35 cellular contexts compared by ENCODE assay signal in the genomic region with DNA sequence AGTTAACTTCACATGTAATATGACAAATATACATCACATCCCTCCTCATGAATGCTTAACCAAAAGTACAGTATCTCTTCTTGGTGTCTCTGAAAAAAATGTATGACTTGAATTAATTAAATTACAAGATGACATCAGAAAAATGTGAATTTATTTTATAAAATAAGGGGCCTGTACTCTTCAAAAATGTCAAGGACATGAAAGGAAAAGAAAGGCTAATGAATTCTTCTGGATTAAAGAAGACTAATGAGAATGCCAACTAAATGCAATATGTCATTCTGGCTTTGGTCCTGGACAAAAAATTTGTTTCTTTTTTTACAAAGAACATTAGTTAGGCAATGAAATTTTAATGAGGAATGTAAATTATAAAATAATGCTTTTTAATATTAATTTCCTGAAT.
"Had no signal": no experiment of that assay in that cellular context is flagged by ENCODE, and none has a peak within 500 bp of the region (broad histone marks: within the 10 kb centered on the region; RNA-seq: fewer than 3 reads in every experiment).

No MANE protein-coding gene starts in this region.

- H3K27me3 ChIP-seq: MG63 had no signal

- H3K9ac ChIP-seq: KMS-11 had no signal

- H3K27ac ChIP-seq: KMS-11 had no signal

- H3K36me3 ChIP-seq: MG63 had no signal

- H3K9me3 ChIP-seq: MG63 had no signal

- H3K4me3 ChIP-seq: MG63 had no signal

- DNase-seq: Karpas-422, Kasumi-1, MG63, MM.1S, MV-4-11, NCI-H1048, NCI-H1092, NCI-H1092 treated with DMSO at 0.1 percent for 48 hours, NCI-H1105, NCI-H1105 treated with DMSO at 0.1 percent for 48 hours, NCI-H1417, NCI-H1417 treated with DMSO at 0.1 percent for 48 hours, NCI-H1436, NCI-H1436 treated with DMSO at 0.1 percent for 48 hours, NCI-H146, NCI-H1694, NCI-H1694 treated with DMSO at 0.1 percent for 48 hours, NCI-H187, NCI-H187 treated with DMSO at 0.1 percent for 48 hours, NCI-H1930, NCI-H2029, NCI-H2029 treated with DMSO at 0.1 percent for 48 hours, NCI-H2081, NCI-H2081 treated with DMSO at 0.1 percent for 48 hours, NCI-H2107, NCI-H2171, NCI-H2171 treated with DMSO at 0.1 percent for 48 hours, NCI-H2227 treated with DMSO at 0.1 percent for 48 hours, NCI-H226, NCI-H345, NCI-H446, NCI-H446 treated with DMSO at 0.1 percent for 48 hours, NCI-H510A, NCI-H510A treated with DMSO at 0.1 percent for 48 hours had no signal

- H3K4me2 ChIP-seq: KMS-11 had no signal
